20 cellular contexts compared by ENCODE assay signal in genomic region chr1:246131095-246131494, GRCh38.
DNase-seq lines count a peak whose midpoint lies in the region; ATAC-seq and TF ChIP-seq lines count a peak whose summit lies in the region.
"Had no signal": no experiment of that assay in that cellular context is flagged by ENCODE, and none has a peak within 500 bp of the region (broad histone marks: within the 10 kb centered on the region; RNA-seq: fewer than 3 reads in every experiment).

No MANE protein-coding gene starts in this region.

- H2BK120ac ChIP-seq in IMR-90 (ENCODE audit: low read depth, low read length) (no peak overlapping the region), mesenchymal stem cell (ENCODE audit: low read depth, low read length) (no peak overlapping the region)

- BruUV-seq in IMR-90 (replicated peaks; lab: Mats Ljungman, UMichigan): no TSS peak

- no peak overlapping the region for H3K4me2 ChIP-seq in IMR-90 (ENCODE audit: low read depth, low read length)
- H3K4me2 ChIP-seq in mesenchymal stem cell (ENCODE audit: low read length, poor library complexity, severe bottlenecking): no peak overlapping the region
- H3K4me2 ChIP-seq: BLaER1 treated with 17β-estradiol and CSF1 and Interleukin-3, amounts not matched to agents 10 nM and 100 nM had no signal

- H4K91ac ChIP-seq in IMR-90 (ENCODE audit: insufficient read depth, low read depth, low read length) (no peak overlapping the region), mesenchymal stem cell (ENCODE audit: low read length) (no peak overlapping the region)

- H3K4ac ChIP-seq in IMR-90 (ENCODE audit: low read depth, low read length) (no peak overlapping the region), mesenchymal stem cell (ENCODE audit: low read depth in 1 of 2, low read length in 2 of 2) (no peak overlapping the region)

- H3K18ac ChIP-seq in IMR-90 (ENCODE audit: low read depth, low read length): no peak overlapping the region
- H3K18ac ChIP-seq in mesenchymal stem cell (ENCODE audit: low read depth in 1 of 2, low read length in 2 of 2): no peak overlapping the region

- WGBS in IMR-90 (ENCODE audit: extremely low coverage in 2 of 2, insufficient read length in 1 of 2), 2 experiments: no CpG with 5 or more reads among the region's 1 CpG
- no CpG with 5 or more reads among the region's 1 CpG for WGBS in mesenchymal stem cell
- WGBS in upper lobe of left lung, 2 donors: 69 to 70% methylated on average over 1 of the region's 1 CpG

- H2BK12ac ChIP-seq in mesenchymal stem cell (ENCODE audit: low read length in 2 of 2): peak overlapping the region in 1 of 2 experiments; percentile 93

- H3K56ac ChIP-seq in IMR-90 (ENCODE audit: extremely low read depth, insufficient read depth, low read length): no peak overlapping the region

- H3K4me1 ChIP-seq in IMR-90 (ENCODE audit: control insufficient read depth, insufficient read depth, low read length) (no peaks in the 10 kb centered on the region), mesenchymal stem cell (ENCODE audit: control insufficient read depth, insufficient read depth, low read depth, low read length) (no peaks in the 10 kb centered on the region), upper lobe of left lung (no peaks in the 10 kb centered on the region)
- H3K4me1 ChIP-seq: BLaER1 treated with 17β-estradiol and CSF1 and Interleukin-3, amounts not matched to agents 10 nM and 100 nM; Caco-2 had no signal

- no peak overlapping the region for H2AK9ac ChIP-seq in IMR-90 (replicated peaks; ENCODE audit: low read depth, low read length, poor library complexity)

- H3K14ac ChIP-seq in IMR-90 (replicated peaks; ENCODE audit: low read depth, low read length): no peak overlapping the region
- H3K14ac ChIP-seq in mesenchymal stem cell (ENCODE audit: low read length in 2 of 2): no peak overlapping the region

- in situ Hi-C loops in IMR-90 (cut with MboI; ENCODE audit: low sequenced_read_pairs): no loop called here

- H3K9me1 ChIP-seq in IMR-90 (ENCODE audit: insufficient read depth, low read length): no peaks in the 10 kb centered on the region

- DNase-seq in IMR-90 (no peak), dermis blood vessel endothelial cell (peak; percentile 55), mesenchymal stem cell (no peak), NCI-H2227 treated with DMSO at 0.1 percent for 48 hours (lab: John Stamatoyannopoulos, UW) (no peak), upper lobe of left lung (no peak), DMS53 (lab: John Stamatoyannopoulos, UW) (no peak)
- DNase-seq: 8988T; AML-193; Caco-2; Calu3; CD4-positive, alpha-beta T cell; CD8-positive, alpha-beta T cell; DMS79; DND-41; EL; GDM1 had no signal

- H3K9ac ChIP-seq in IMR-90 (ENCODE audit: low read depth, low read length): no peak overlapping the region
- no peak overlapping the region for H3K9ac ChIP-seq in mesenchymal stem cell (ENCODE audit: low read length)
- H3K9ac ChIP-seq: BLaER1 treated with 17β-estradiol and CSF1 and Interleukin-3, amounts not matched to agents 10 nM and 100 nM had no signal

- no peak for TF ChIP-seq EP300 in upper lobe of left lung (IDR thresholded peaks at IDR 0.05)

- H3K9me3 ChIP-seq in IMR-90 (ENCODE audit: control insufficient read depth, insufficient read depth, low read length) (no peaks in the 10 kb centered on the region), mesenchymal stem cell (ENCODE audit: control insufficient read depth, low read length) (no peaks in the 10 kb centered on the region), upper lobe of left lung (no peaks in the 10 kb centered on the region)
- H3K9me3 ChIP-seq: BLaER1 treated with 17β-estradiol and CSF1 and Interleukin-3, amounts not matched to agents 10 nM and 100 nM; Caco-2 had no signal

- H2AK5ac ChIP-seq in IMR-90 (ENCODE audit: low read depth, low read length) (no peak overlapping the region), mesenchymal stem cell (ENCODE audit: low read length, severe bottlenecking) (no peak overlapping the region)

- dilution Hi-C loops in IMR-90 (cut with HindIII; ENCODE audit: low sequenced_read_pairs, unreplicated experiment): no loop called here

- no peaks in the 10 kb centered on the region for H3K36me3 ChIP-seq in IMR-90 (ENCODE audit: control insufficient read depth, insufficient read depth, low read length)
- peaks cover 0 to 4% of the 10 kb centered on the region in 2 experiments for H3K36me3 ChIP-seq in mesenchymal stem cell (ENCODE audit: control insufficient read depth in 1 of 2, insufficient read depth in 2 of 2, low read depth in 1 of 2, low read length in 2 of 2)
- no peaks in the 10 kb centered on the region for H3K36me3 ChIP-seq in upper lobe of left lung

- no peak overlapping the region for H4K5ac ChIP-seq in IMR-90 (ENCODE audit: low read depth, low read length)

- no peak for ATAC-seq in IMR-90 (ENCODE audit: low read depth)
- ATAC-seq in upper lobe of left lung (ENCODE audit: low FRiP score in 2 of 2): no peak
- ATAC-seq in HG02610 (IDR thresholded peaks at IDR 0.05; ENCODE audit: unreplicated experiment): no peak
- ATAC-seq: CD8-positive, alpha-beta T cell; GM12878 had no signal

- no peak for TF ChIP-seq POLR2A in IMR-90 (IDR thresholded peaks at IDR 0.05; ENCODE audit: low read depth, low read length)
- no peak for TF ChIP-seq POLR2A in upper lobe of left lung (IDR thresholded peaks at IDR 0.05)

- no peak for TF ChIP-seq CTCF in IMR-90 (conservative IDR thresholded peaks at IDR 0.05; ENCODE audit: low read depth, low read length)
- TF ChIP-seq CTCF in upper lobe of left lung (IDR thresholded peaks at IDR 0.05): no peak

- no peak overlapping the region for H2BK20ac ChIP-seq in IMR-90 (ENCODE audit: low read depth, low read length)

- CTCF ChIA-PET in IMR-90 (lab: Yijun Ruan, JAX): no interaction called here

- H3K4me3 ChIP-seq in IMR-90 (ENCODE audit: insufficient read depth, low read depth, low read length): no peak overlapping the region
- H3K4me3 ChIP-seq in mesenchymal stem cell (ENCODE audit: insufficient read depth in 1 of 2, low read depth in 1 of 2, low read length in 2 of 2): no peak overlapping the region
- H3K4me3 ChIP-seq in upper lobe of left lung: no peak overlapping the region
- H3K4me3 ChIP-seq: BLaER1 treated with 17β-estradiol and CSF1 and Interleukin-3, amounts not matched to agents 10 nM and 100 nM; GM12878 had no signal

- H3K27me3 ChIP-seq in IMR-90 (ENCODE audit: control insufficient read depth, insufficient read depth, low read length) (no peaks in the 10 kb centered on the region), mesenchymal stem cell (ENCODE audit: control insufficient read depth in 1 of 2, insufficient read depth in 1 of 2, low read length in 2 of 2) (no peaks in the 10 kb centered on the region), upper lobe of left lung (no peaks in the 10 kb centered on the region)
- H3K27me3 ChIP-seq: BLaER1 treated with 17β-estradiol and CSF1 and Interleukin-3, amounts not matched to agents 10 nM and 100 nM had no signal

- TF ChIP-seq RAD21 in IMR-90 (IDR thresholded peaks at IDR 0.05; ENCODE audit: low read length): no peak

- 0 out of 3 replicates have a peak overlapping the region, but pooled peaks have one; percentile 16 for H2BK15ac ChIP-seq in IMR-90 (ENCODE audit: low read depth, low read length)
- no peak overlapping the region for H2BK15ac ChIP-seq in mesenchymal stem cell (ENCODE audit: low read depth, poor library complexity, severe bottlenecking)

- H3K23ac ChIP-seq in IMR-90 (ENCODE audit: low read depth, low read length): no peak overlapping the region
- no peak overlapping the region for H3K23ac ChIP-seq in mesenchymal stem cell (ENCODE audit: low read length in 2 of 2)

- H3K79me1 ChIP-seq in IMR-90 (ENCODE audit: low read depth in 1 of 2, low read length in 2 of 2) (no peaks in the 10 kb centered on the region), mesenchymal stem cell (replicated peaks; ENCODE audit: low read length, poor library complexity, severe bottlenecking) (peaks cover 2% of the 10 kb centered on the region)

- H4K8ac ChIP-seq in IMR-90 (ENCODE audit: low read depth in 2 of 2, low read length in 2 of 2) (no peak overlapping the region), mesenchymal stem cell (ENCODE audit: low read length) (peak overlapping the region; percentile 54)

- no peaks in the 10 kb centered on the region for H4K20me1 ChIP-seq in IMR-90 (ENCODE audit: insufficient read depth, low read length)
- H4K20me1 ChIP-seq: BLaER1 treated with 17β-estradiol and CSF1 and Interleukin-3, amounts not matched to agents 10 nM and 100 nM had no signal

- intact Hi-C loops in IMR-90 (cut with micrococcal nuclease): no loop called here

- H3K27ac ChIP-seq in IMR-90 (ENCODE audit: insufficient read depth, low read length) (no peak overlapping the region), mesenchymal stem cell (ENCODE audit: low read length, poor library complexity, severe bottlenecking) (no peak overlapping the region), upper lobe of left lung (no peak overlapping the region)
- H3K27ac ChIP-seq: BLaER1 treated with 17β-estradiol and CSF1 and Interleukin-3, amounts not matched to agents 10 nM and 100 nM; C4-2B had no signal

- no peak overlapping the region for H2BK5ac ChIP-seq in IMR-90 (ENCODE audit: low read depth, low read length, poor library complexity, severe bottlenecking)
- no peak overlapping the region for H2BK5ac ChIP-seq in mesenchymal stem cell (ENCODE audit: low read depth, low read length, poor library complexity, severe bottlenecking)

- H2AFZ ChIP-seq in IMR-90 (replicated peaks; ENCODE audit: low read length, poor library complexity) (no peak overlapping the region), mesenchymal stem cell (ENCODE audit: low read depth, low read length) (no peak overlapping the region)

- POLR2A ChIA-PET in IMR-90 (lab: Charles Lee; ENCODE audit: unreplicated experiment): no interaction called here

TF ChIP-seq in IMR-90, 13 proteins besides CTCF, POLR2A, EP300 and RAD21:
- TF ChIP-seq RFX5 (IDR thresholded peaks at IDR 0.05; ENCODE audit: low read depth, low read length) (no peak), MAFK (IDR thresholded peaks at IDR 0.05; ENCODE audit: low read depth, low read length) (no peak), ELK1 (IDR thresholded peaks at IDR 0.05; ENCODE audit: borderline replicate concordance, low read depth, low read length) (no peak), CEBPB (IDR thresholded peaks at IDR 0.05; ENCODE audit: low read depth, low read length) (no peak), CHD1 (IDR thresholded peaks at IDR 0.05; ENCODE audit: low read depth, low read length) (no peak)
